1 cellular context compared by ENCODE assay signal in genomic region chr21:42746593-42747266, GRCh38.
TF ChIP-seq lines count a peak whose summit lies in the region.

No MANE protein-coding gene starts in this region.

TF ChIP-seq in SK-N-SH, 30 proteins besides CTCF, POLR2A, EP300 and RAD21 (continued from another document):
- TF ChIP-seq, protein P1, sequence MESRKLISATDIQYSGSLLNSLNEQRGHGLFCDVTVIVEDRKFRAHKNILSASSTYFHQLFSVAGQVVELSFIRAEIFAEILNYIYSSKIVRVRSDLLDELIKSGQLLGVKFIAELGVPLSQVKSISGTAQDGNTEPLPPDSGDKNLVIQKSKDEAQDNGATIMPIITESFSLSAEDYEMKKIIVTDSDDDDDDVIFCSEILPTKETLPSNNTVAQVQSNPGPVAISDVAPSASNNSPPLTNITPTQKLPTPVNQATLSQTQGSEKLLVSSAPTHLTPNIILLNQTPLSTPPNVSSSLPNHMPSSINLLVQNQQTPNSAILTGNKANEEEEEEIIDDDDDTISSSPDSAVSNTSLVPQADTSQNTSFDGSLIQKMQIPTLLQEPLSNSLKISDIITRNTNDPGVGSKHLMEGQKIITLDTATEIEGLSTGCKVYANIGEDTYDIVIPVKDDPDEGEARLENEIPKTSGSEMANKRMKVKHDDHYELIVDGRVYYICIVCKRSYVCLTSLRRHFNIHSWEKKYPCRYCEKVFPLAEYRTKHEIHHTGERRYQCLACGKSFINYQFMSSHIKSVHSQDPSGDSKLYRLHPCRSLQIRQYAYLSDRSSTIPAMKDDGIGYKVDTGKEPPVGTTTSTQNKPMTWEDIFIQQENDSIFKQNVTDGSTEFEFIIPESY (IDR thresholded peaks at IDR 0.05; ENCODE audit: borderline replicate concordance, low read depth) = no peak
- TF ChIP-seq NRF1 (IDR thresholded peaks at IDR 0.05; ENCODE audit: low read depth, low read length) (no peak), YY1 (IDR thresholded peaks at IDR 0.05; ENCODE audit: low read depth) (no peak)
